ENCODE assay signal across 8 cellular contexts in genomic region chr19:35030257-35031071, GRCh38. TPM values are rescaled to one million over a fixed set of nuclear protein-coding genes. Genes with fewer than 3 reads are reported as not detected.
DNase-seq lines count a peak whose midpoint lies in the region; ATAC-seq and TF ChIP-seq lines count a peak whose summit lies in the region.

Gene SCN1B (plus strand): TSS chr19:35030470. CDS start chr19:35030821, 351 bp downstream.

- intact Hi-C loops in testis (cut with DNase I; ENCODE audit: low total_unique reads) = no loop called here

- TF ChIP-seq EP300 in gastroesophageal sphincter (IDR thresholded peaks at IDR 0.05) = no peak

- H3K9me3 ChIP-seq in gastroesophageal sphincter (no peaks in the 10 kb centered on the region), testis (no peaks in the 10 kb centered on the region)

- peak within 1 kb of the TSS; percentile 28 to 77 for H3K4me3 ChIP-seq in gastroesophageal sphincter
- peak within 1 kb of the TSS; percentile 54 to 61 for H3K4me3 ChIP-seq in testis

- TF ChIP-seq POLR2A in gastroesophageal sphincter (IDR thresholded peaks at IDR 0.05) = peak in 1 of 2 donors; percentile 20
- TF ChIP-seq POLR2A in testis (IDR thresholded peaks at IDR 0.05) = no peak

- H3K27ac ChIP-seq in gastroesophageal sphincter (peak within 1 kb of the TSS in 3 of 4 donors; percentile 65 to 77 (median 74)), testis (peak within 1 kb of the TSS in 1 of 2 donors; percentile 24)

- no CpG with 5 or more reads among the region's 118 CpGs for WGBS in gastroesophageal sphincter (ENCODE audit: low coverage in 1 of 2), 2 donors
- WGBS in testis, 2 donors = 1% methylated on average over 47 of the region's 118 CpGs; no CpG with 5 or more reads in 1 of the 2 donors

- TF ChIP-seq CTCF in gastroesophageal sphincter (IDR thresholded peaks at IDR 0.05) (no peak), omental fat pad (IDR thresholded peaks at IDR 0.05) (no peak), testis (IDR thresholded peaks at IDR 0.05) (no peak)

- ATAC-seq in gastroesophageal sphincter (peak; percentile 88), omental fat pad (ENCODE audit: low FRiP score) (peak; percentile 77), GM21390 (IDR thresholded peaks at IDR 0.05; ENCODE audit: unreplicated experiment) (no peak)

- peaks cover 0 to 53% of the 10 kb centered on the region in 2 donors for H3K36me3 ChIP-seq in gastroesophageal sphincter
- H3K36me3 ChIP-seq in testis (ENCODE audit: low read depth, missing control alignments) = no peaks in the 10 kb centered on the region

- DNase-seq in NCI-H510A (lab: John Stamatoyannopoulos, UW) = peak; percentile 29
- DNase-seq in NCI-H510A treated with DMSO at 0.1 percent for 48 hours (lab: John Stamatoyannopoulos, UW) = no peak
- DNase-seq in RKO (ENCODE audit: low spot score) = peak; percentile 80
- peak in 3 of 4 experiments; percentile 31 to 64 (median 33) for DNase-seq in activated naive CD4-positive, alpha-beta T cell (lab: John Stamatoyannopoulos, UW)
- no peak for DNase-seq in omental fat pad (ENCODE audit: low spot score)
- DNase-seq in testis = peak; percentile 42

- H3K4me1 ChIP-seq in gastroesophageal sphincter (peaks cover 0 to 34% (median 11%) of the 10 kb centered on the region in 3 donors), testis (no peaks in the 10 kb centered on the region)

- H3K27me3 ChIP-seq in gastroesophageal sphincter = no peaks in the 10 kb centered on the region
- H3K27me3 ChIP-seq in testis = no peaks in the 10 kb centered on the region

RNA-seq across cellular contexts. Expression of gene SCN1B, which starts in this region (rescaled TPM):
- total RNA-seq in gastroesophageal sphincter = 10 to 100 TPM in 2 of 4 donors, 1 to 10 TPM in 2; 5.3 to 13.2 (median 9.5) TPM
- total RNA-seq in omental fat pad = 10 to 100 TPM in 3 of 4 donors, 1 to 10 TPM in 1; 8.0 to 23.2 (median 11.8) TPM
- 1 to 10 TPM; 3.5 to 6.6 TPM for total RNA-seq in testis
- 7.5 TPM for polyA plus RNA-seq in testis (ENCODE audit: insufficient read depth, low read depth, low replicate concordance)

Comparison
In these comparisons a context has a peak if more than half of its experiments do, and no peak if none do; other contexts are left out.
1. DNase-seq: peak in NCI-H510A (single experiment), RKO (single experiment), activated naive CD4-positive, alpha-beta T cell (3 of 4) and testis (single experiment); none in NCI-H510A treated with DMSO at 0.1 percent for 48 hours (single experiment) and omental fat pad (single experiment).